17 cellular contexts compared by ENCODE assay signal in genomic region chr22:35205141-35205775, GRCh38. TPM values are rescaled to one million over a fixed set of nuclear protein-coding genes. Genes with fewer than 3 reads are reported as not detected.
DNase-seq lines count a peak whose midpoint lies in the region; ATAC-seq and TF ChIP-seq lines count a peak whose summit lies in the region.
"Had no signal": no experiment of that assay in that cellular context is flagged by ENCODE, and none has a peak within 500 bp of the region (broad histone marks: within the 10 kb centered on the region; RNA-seq: fewer than 3 reads in every experiment).

No MANE protein-coding gene starts in this region.

- H3K9ac ChIP-seq in adipocyte (ENCODE audit: low read length) (no peak overlapping the region), neural cell (ENCODE audit: low read length) (peak overlapping the region; percentile 72)

- TF ChIP-seq CTCF in neural cell (IDR thresholded peaks at IDR 0.05; ENCODE audit: poor library complexity, severe bottlenecking) (no peak), right lobe of liver (IDR thresholded peaks at IDR 0.05) (no peak)

- no peak overlapping the region for H2AFZ ChIP-seq in neural cell (ENCODE audit: low read depth, low read length)

- intact Hi-C loops in right lobe of liver (cut with DNase I): no loop called here

- no peaks in the 10 kb centered on the region for H3K9me3 ChIP-seq in adipocyte (ENCODE audit: control insufficient read depth, low read length)
- H3K9me3 ChIP-seq in neural cell (ENCODE audit: low read length): no peaks in the 10 kb centered on the region
- no peaks in the 10 kb centered on the region for H3K9me3 ChIP-seq in right lobe of liver
- H3K9me3 ChIP-seq: esophagus squamous epithelium, SJSA1 had no signal

- peak overlapping the region; percentile 76 for H3K4me2 ChIP-seq in neural cell (ENCODE audit: low read length)

- H4K20me1 ChIP-seq in neural cell (ENCODE audit: insufficient read depth): no peaks in the 10 kb centered on the region

- no peak overlapping the region for H3K4me3 ChIP-seq in adipocyte (ENCODE audit: low read length)
- H3K4me3 ChIP-seq in neural cell (ENCODE audit: low read length): peak overlapping the region; percentile 58
- no peak overlapping the region for H3K4me3 ChIP-seq in right lobe of liver
- H3K4me3 ChIP-seq: esophagus squamous epithelium, SJSA1 had no signal

- peaks cover 37% of the 10 kb centered on the region for H3K27me3 ChIP-seq in adipocyte (replicated peaks; ENCODE audit: control insufficient read depth, insufficient read depth, low read length)
- no peaks in the 10 kb centered on the region for H3K27me3 ChIP-seq in neural cell (ENCODE audit: insufficient read depth, low read depth, low read length)
- no peaks in the 10 kb centered on the region for H3K27me3 ChIP-seq in right lobe of liver
- H3K27me3 ChIP-seq: SJSA1 had no signal

- DNase-seq in ELF-1 (ENCODE audit: low read depth, low spot score) (peak; percentile 30), NCI-H1092 treated with DMSO at 0.1 percent for 48 hours (lab: John Stamatoyannopoulos, UW) (peak; percentile 18), adipocyte (ENCODE audit: low read depth) (peak; percentile 1), NCI-H526 treated with DMSO at 0.1 percent for 48 hours (lab: John Stamatoyannopoulos, UW) (no peak), DMS153 (lab: John Stamatoyannopoulos, UW) (no peak), right lobe of liver (no peak), SHP77 treated with DMSO at 0.1 percent for 48 hours (lab: John Stamatoyannopoulos, UW) (no peak)
- DNase-seq: ACHN; C1 segment of cervical spinal cord; Calu3; effector memory CD4-positive, alpha-beta T cell; esophagus squamous epithelium; NK-92 treated with Interleukin-12 subunit alpha and Interleukin-12 subunit beta, amount 100 ng/mL, for 24 hours had no signal

- H3K79me2 ChIP-seq in neural cell (replicated peaks; ENCODE audit: insufficient read depth, low read length): no peaks in the 10 kb centered on the region

- TF ChIP-seq EP300 in neural cell (conservative IDR thresholded peaks at IDR 0.05; ENCODE audit: poor library complexity, severe bottlenecking): peak; percentile 68

- peak; percentile 47 for TF ChIP-seq RAD21 in neural cell (conservative IDR thresholded peaks at IDR 0.05)

- 40% methylated on average over 12 of the region's 12 CpGs for WGBS in right lobe of liver (ENCODE audit: insufficient coverage, low coverage, low lambda C conversion rate, missing lambda C conversion rate)

- H3K9me2 ChIP-seq in neural cell (ENCODE audit: insufficient read depth, low read length): no peaks in the 10 kb centered on the region

- no peaks in the 10 kb centered on the region for H3K36me3 ChIP-seq in adipocyte (ENCODE audit: control insufficient read depth, insufficient read depth, low read length, severe bottlenecking)
- no peaks in the 10 kb centered on the region for H3K36me3 ChIP-seq in neural cell (ENCODE audit: insufficient read depth, low read length)
- H3K36me3 ChIP-seq in right lobe of liver: no peaks in the 10 kb centered on the region
- H3K36me3 ChIP-seq: esophagus squamous epithelium, SJSA1 had no signal

- H3F3A ChIP-seq in neural cell (ENCODE audit: insufficient read depth, low read length, poor library complexity, severe bottlenecking): peaks cover 20% of the 10 kb centered on the region

- H3K4me1 ChIP-seq in adipocyte (ENCODE audit: control insufficient read depth, insufficient read depth, low read length) (no peaks in the 10 kb centered on the region), right lobe of liver (no peaks in the 10 kb centered on the region)
- H3K4me1 ChIP-seq: esophagus squamous epithelium, SJSA1 had no signal

- H3K27ac ChIP-seq in neural cell (ENCODE audit: low read length) (peak overlapping the region; percentile 97), right lobe of liver (no peak overlapping the region)
- H3K27ac ChIP-seq: esophagus squamous epithelium, SJSA1, VCaP had no signal

- no peak for TF ChIP-seq POLR2A in right lobe of liver (IDR thresholded peaks at IDR 0.05)

- no peak for ATAC-seq in right lobe of liver
- ATAC-seq: Panc1 had no signal

TF ChIP-seq in neural cell, 6 proteins besides CTCF, POLR2A, EP300 and RAD21:
- TF ChIP-seq TAF1 (IDR thresholded peaks at IDR 0.05; ENCODE audit: low read depth): no peak
- TF ChIP-seq EZH2 (IDR thresholded peaks at IDR 0.05; ENCODE audit: borderline replicate concordance, insufficient read depth, low read length, poor library complexity, severe bottlenecking): no peak
- TF ChIP-seq SMC3 (conservative IDR thresholded peaks at IDR 0.05; ENCODE audit: poor library complexity): peak; percentile 39
- TF ChIP-seq MXI1 (conservative IDR thresholded peaks at IDR 0.05; ENCODE audit: poor library complexity, severe bottlenecking): peak; percentile 20
- peak; percentile 86 for TF ChIP-seq POLR2AphosphoS5 (IDR thresholded peaks at IDR 0.05)
- TF ChIP-seq, protein P1, sequence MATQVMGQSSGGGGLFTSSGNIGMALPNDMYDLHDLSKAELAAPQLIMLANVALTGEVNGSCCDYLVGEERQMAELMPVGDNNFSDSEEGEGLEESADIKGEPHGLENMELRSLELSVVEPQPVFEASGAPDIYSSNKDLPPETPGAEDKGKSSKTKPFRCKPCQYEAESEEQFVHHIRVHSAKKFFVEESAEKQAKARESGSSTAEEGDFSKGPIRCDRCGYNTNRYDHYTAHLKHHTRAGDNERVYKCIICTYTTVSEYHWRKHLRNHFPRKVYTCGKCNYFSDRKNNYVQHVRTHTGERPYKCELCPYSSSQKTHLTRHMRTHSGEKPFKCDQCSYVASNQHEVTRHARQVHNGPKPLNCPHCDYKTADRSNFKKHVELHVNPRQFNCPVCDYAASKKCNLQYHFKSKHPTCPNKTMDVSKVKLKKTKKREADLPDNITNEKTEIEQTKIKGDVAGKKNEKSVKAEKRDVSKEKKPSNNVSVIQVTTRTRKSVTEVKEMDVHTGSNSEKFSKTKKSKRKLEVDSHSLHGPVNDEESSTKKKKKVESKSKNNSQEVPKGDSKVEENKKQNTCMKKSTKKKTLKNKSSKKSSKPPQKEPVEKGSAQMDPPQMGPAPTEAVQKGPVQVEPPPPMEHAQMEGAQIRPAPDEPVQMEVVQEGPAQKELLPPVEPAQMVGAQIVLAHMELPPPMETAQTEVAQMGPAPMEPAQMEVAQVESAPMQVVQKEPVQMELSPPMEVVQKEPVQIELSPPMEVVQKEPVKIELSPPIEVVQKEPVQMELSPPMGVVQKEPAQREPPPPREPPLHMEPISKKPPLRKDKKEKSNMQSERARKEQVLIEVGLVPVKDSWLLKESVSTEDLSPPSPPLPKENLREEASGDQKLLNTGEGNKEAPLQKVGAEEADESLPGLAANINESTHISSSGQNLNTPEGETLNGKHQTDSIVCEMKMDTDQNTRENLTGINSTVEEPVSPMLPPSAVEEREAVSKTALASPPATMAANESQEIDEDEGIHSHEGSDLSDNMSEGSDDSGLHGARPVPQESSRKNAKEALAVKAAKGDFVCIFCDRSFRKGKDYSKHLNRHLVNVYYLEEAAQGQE (IDR thresholded peaks at IDR 0.05; ENCODE audit: borderline replicate concordance): peak; percentile 18

RNA-seq across cellular contexts. Expression of gene HMGXB4, which starts 52.0 kb away (rescaled TPM):
- polyA plus RNA-seq in neural cell: 14.6 and 20.0 TPM in 2 replicates
- polyA minus RNA-seq in neural cell: 44.6 and 46.7 TPM in 2 replicates
- total RNA-seq in right lobe of liver: 1 to 10 TPM; 4.6 to 8.2 (median 5.7) TPM

Comparison
In these comparisons a context has a peak if more than half of its experiments do, and no peak if none do; other contexts are left out.
1. DNase-seq: peak in ELF-1 (single experiment), NCI-H1092 treated with DMSO at 0.1 percent for 48 hours (single experiment) and adipocyte (single experiment); none in NCI-H526 treated with DMSO at 0.1 percent for 48 hours (single experiment), DMS153 (single experiment), right lobe of liver (0 of 3) and SHP77 treated with DMSO at 0.1 percent for 48 hours (single experiment).